ENCODE assay signal across 10 cellular contexts in genomic region chr4:147782087-147782781, GRCh38. TPM values are rescaled to one million over a fixed set of nuclear protein-coding genes. Genes with fewer than 3 reads are reported as not detected.
DNase-seq lines count a peak whose midpoint lies in the region; ATAC-seq, FAIRE-seq and TF ChIP-seq lines count a peak whose summit lies in the region.
"Had no signal": no experiment of that assay in that cellular context is flagged by ENCODE, and none has a peak within 500 bp of the region (broad histone marks: within the 10 kb centered on the region; RNA-seq: fewer than 3 reads in every experiment).

No MANE protein-coding gene starts in this region.

- H3K27ac ChIP-seq in KMS-11 = peak overlapping the region; percentile 56
- no peak overlapping the region for H3K27ac ChIP-seq in lung (ENCODE audit: low read depth in 1 of 2, low read length in 1 of 2)

- no peak overlapping the region for H3K9ac ChIP-seq in KMS-11

- peaks cover 71% of the 10 kb centered on the region for H3K79me2 ChIP-seq in KMS-11 (ENCODE audit: insufficient read depth, low read depth)

- no peak for TF ChIP-seq CTCF in D721Med (IDR thresholded peaks at IDR 0.05; ENCODE audit: insufficient read depth, missing control alignments)
- no peak for TF ChIP-seq CTCF in KMS-11 (conservative IDR thresholded peaks at IDR 0.05; ENCODE audit: low read depth, low read length)
- TF ChIP-seq CTCF in bronchial epithelial cell (IDR thresholded peaks at IDR 0.05; ENCODE audit: insufficient read depth, low read length, severe bottlenecking) = no peak
- no peak for TF ChIP-seq CTCF in lung (IDR thresholded peaks at IDR 0.05; ENCODE audit: control extremely low read depth, extremely low read depth)

- DNase-seq in D721Med (ENCODE audit: insufficient read length, low spot score) = no peak
- peak; percentile 42 for DNase-seq in bronchial epithelial cell (ENCODE audit: low read depth)
- no peak for DNase-seq in lung (ENCODE audit: low spot score)
- DNase-seq in mucosa of gallbladder (ENCODE audit: low spot score) = no peak
- no peak for DNase-seq in globus pallidus (ENCODE audit: low spot score)
- DNase-seq: activated CD4-positive, alpha-beta T cell treated with anti-CD3 and anti-CD28 coated beads for 1 hour; midbrain had no signal

- H3K4me1 ChIP-seq in KMS-11 (ENCODE audit: low read depth, poor library complexity, severe bottlenecking) (peaks cover 76% of the 10 kb centered on the region), lung (ENCODE audit: control insufficient read depth in 2 of 2, insufficient read depth in 2 of 2, low read length in 2 of 2) (peaks cover 3 to 28% of the 10 kb centered on the region in 2 donors)

- H2AFZ ChIP-seq in KMS-11 (ENCODE audit: low read depth) = 0 out of 2 replicates have a peak overlapping the region, but pooled peaks have one; percentile 2

- H3K36me3 ChIP-seq in KMS-11 (ENCODE audit: insufficient read depth) (no peaks in the 10 kb centered on the region), bronchial epithelial cell (ENCODE audit: control insufficient read depth, insufficient read depth, low read length) (no peaks in the 10 kb centered on the region), lung (ENCODE audit: control insufficient read depth in 2 of 2, insufficient read depth in 2 of 2, low read length in 2 of 2) (no peaks in the 10 kb centered on the region)

- no peaks in the 10 kb centered on the region for H4K20me1 ChIP-seq in KMS-11 (ENCODE audit: insufficient read depth)

- FAIRE-seq in D721Med (lab: Jason Lieb, UNC) = peak; percentile 53
- FAIRE-seq in bronchial epithelial cell (lab: Jason Lieb, UNC) = no peak

- peak overlapping the region; percentile 44 for H3K4me2 ChIP-seq in KMS-11

- no peak overlapping the region for H3K4me3 ChIP-seq in KMS-11 (IDR thresholded peaks at IDR 0.05; ENCODE audit: insufficient read depth, low read depth, low read length)
- H3K4me3 ChIP-seq in bronchial epithelial cell (ENCODE audit: low read depth, low read length) = no peak overlapping the region
- H3K4me3 ChIP-seq in lung = no peak overlapping the region

- WGBS in lung, 2 donors = 50 to 69% methylated on average over 7 of the region's 7 CpGs

- ATAC-seq in lung (ENCODE audit: insufficient read depth, low FRiP score) (peak; percentile 27), HG02571 (IDR thresholded peaks at IDR 0.05; ENCODE audit: unreplicated experiment) (no peak), HG02588 (IDR thresholded peaks at IDR 0.05; ENCODE audit: unreplicated experiment) (no peak)

- no peaks in the 10 kb centered on the region for H3K9me3 ChIP-seq in lung (ENCODE audit: control insufficient read depth in 2 of 2, insufficient read depth in 1 of 2, low read length in 1 of 2)

- H3K27me3 ChIP-seq in KMS-11 (ENCODE audit: insufficient read depth, low read depth) (no peaks in the 10 kb centered on the region), bronchial epithelial cell (ENCODE audit: control insufficient read depth, insufficient read depth, low read length) (no peaks in the 10 kb centered on the region), lung (ENCODE audit: control insufficient read depth, insufficient read depth) (no peaks in the 10 kb centered on the region)

RNA-seq across cellular contexts. Expression of gene ARHGAP10, which starts 50.3 kb away (rescaled TPM):
- 8.4 and 11.3 TPM in 2 replicates for total RNA-seq in bronchial epithelial cell
- 10 to 100 TPM; 23.6 to 25.0 TPM for total RNA-seq in lung
- 10 to 100 TPM in 1 of 2 donors, 1 to 10 TPM in 1; 9.1 to 11.4 TPM for polyA plus RNA-seq in lung
- total RNA-seq in mucosa of gallbladder = 52.2 TPM
